In genomic region chr3:179148446-179149238, GRCh38 we compare ENCODE assay signal across 8 cellular contexts. TPM values are rescaled to one million over a fixed set of nuclear protein-coding genes. Genes with fewer than 3 reads are reported as not detected.
DNase-seq lines count a peak whose midpoint lies in the region; ATAC-seq and TF ChIP-seq lines count a peak whose summit lies in the region.

No MANE protein-coding gene starts in this region.

- H3K4me3 ChIP-seq in HFF-Myc (replicated peaks; ENCODE audit: low read depth, low read length) (peak overlapping the region; percentile 90), kidney epithelial cell (ENCODE audit: low read depth, low read length) (peak overlapping the region; percentile 91)

- no peaks in the 10 kb centered on the region for H3K27me3 ChIP-seq in kidney epithelial cell (ENCODE audit: control insufficient read depth, insufficient read depth, low read length)

- peak; percentile 30 for ATAC-seq in GM18505 (IDR thresholded peaks at IDR 0.05; ENCODE audit: unreplicated experiment)

- no peak for DNase-seq in HFF-Myc (ENCODE audit: extremely low read depth, low read depth)
- DNase-seq in NCI-H1092 (lab: John Stamatoyannopoulos, UW) = peak; percentile 32
- peak; percentile 63 for DNase-seq in activated CD4-positive, CD25-positive, alpha-beta regulatory T cell treated with anti-CD3 and anti-CD28 coated beads, Interleukin-2, amount 50 U/mL, for 72 hours
- DNase-seq in central memory CD4-positive, alpha-beta T cell = peak; percentile 76
- no peak for DNase-seq in kidney epithelial cell (ENCODE audit: low read depth)
- DNase-seq in stimulated activated CD4-positive, alpha-beta T cell treated with anti-CD3 and anti-CD28 coated beads, Interleukin-15, amount 100 ng/mL, for 48 hours (ENCODE audit: low read depth in 2 of 2) = peak; percentile 18 to 37
- DNase-seq in mesenteric fat pad (ENCODE audit: low spot score) = no peak

- peak; percentile 10 for TF ChIP-seq POLR2A in GM18505 (IDR thresholded peaks at IDR 0.05; ENCODE audit: borderline replicate concordance, extremely low read depth, insufficient read depth, insufficient read length)

- no peaks in the 10 kb centered on the region for H3K36me3 ChIP-seq in kidney epithelial cell (ENCODE audit: control insufficient read depth, insufficient read depth, low read length)

- TF ChIP-seq CTCF in HFF-Myc (IDR thresholded peaks at IDR 0.05; ENCODE audit: low read depth, low read length, missing control alignments) = no peak
- TF ChIP-seq CTCF in kidney epithelial cell (IDR thresholded peaks at IDR 0.05; ENCODE audit: insufficient read depth, low read length, poor library complexity, severe bottlenecking) = no peak

RNA-seq across cellular contexts. Expression of gene PIK3CA, which starts 0.5 kb away (rescaled TPM):
- total RNA-seq in kidney epithelial cell (14.5 and 15.8 TPM in 2 replicates), mesenteric fat pad (68.3 TPM)

Comparison
In these comparisons a context has a peak if more than half of its experiments do, and no peak if none do; other contexts are left out.
1. DNase-seq: peak in NCI-H1092 (single experiment), activated CD4-positive, CD25-positive, alpha-beta regulatory T cell treated with anti-CD3 and anti-CD28 coated beads, Interleukin-2, amount 50 U/mL, for 72 hours (single experiment), central memory CD4-positive, alpha-beta T cell (single experiment) and stimulated activated CD4-positive, alpha-beta T cell treated with anti-CD3 and anti-CD28 coated beads, Interleukin-15, amount 100 ng/mL, for 48 hours (2 of 2); none in HFF-Myc (single experiment), kidney epithelial cell (single experiment) and mesenteric fat pad (single experiment).